In the genomic region with DNA sequence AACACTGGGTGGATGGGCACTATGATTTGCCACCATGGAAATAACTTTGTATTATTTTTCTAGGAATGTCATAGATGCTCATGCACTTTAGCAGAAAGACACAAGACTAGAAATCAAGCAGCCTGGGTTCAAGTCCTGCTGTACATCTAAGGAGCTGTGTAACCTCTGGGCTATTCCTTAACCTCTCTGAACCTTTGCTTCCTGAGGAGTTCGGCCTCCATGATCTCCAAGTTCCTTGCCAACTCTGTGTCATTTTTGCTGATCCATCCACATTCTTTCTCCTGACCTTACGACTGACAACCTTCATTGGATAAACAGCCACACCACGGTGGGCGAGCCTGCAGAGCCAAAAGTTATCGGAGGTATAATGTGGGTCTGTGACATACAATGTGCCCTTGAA, we compare ENCODE assay signal across 25 cellular contexts.
"Had no signal": no experiment of that assay in that cellular context is flagged by ENCODE, and none has a peak within 500 bp of the region (broad histone marks: within the 10 kb centered on the region; RNA-seq: fewer than 3 reads in every experiment).

No MANE protein-coding gene starts in this region.

- H3K9me3 ChIP-seq: ascending aorta, gastrocnemius medialis, thoracic aorta had no signal

- DNase-seq: activated CD4-positive, alpha-beta T cell treated with anti-CD3 and anti-CD28 coated beads for 36 hours; activated CD4-positive, alpha-beta T cell treated with anti-CD3 and anti-CD28 coated beads, Interleukin-2, amount 50 U/mL, for 4 hours; activated CD4-positive, CD25-positive, alpha-beta regulatory T cell; activated CD8-positive, alpha-beta memory T cell treated with anti-CD3 and anti-CD28 coated beads, Interleukin-2, amount 50 U/mL, for 4 hours; activated effector memory CD4-positive, alpha-beta T cell treated with anti-CD3 and anti-CD28 coated beads, Interleukin-2, amount 50 U/mL, for 16 hours; activated naive CD4-positive, alpha-beta T cell treated with anti-CD3 and anti-CD28 coated beads for 36 hours; activated naive CD8-positive, alpha-beta T cell treated with anti-CD3 and anti-CD28 coated beads, Interleukin-2, amount 10 ng/mL, durations not matched to agents 7 days and 5 days; activated T-cell treated with anti-CD3 and anti-CD28 coated beads, Interleukin-2, amount 50 U/mL, for 1 hour; effector memory CD8-positive, alpha-beta T cell; erythroblast; gastrocnemius medialis; glutamatergic neuron; hippocampal formation; left cardiac atrium; posterior cingulate gyrus; stimulated activated CD4-positive, alpha-beta T cell treated with anti-CD3 and anti-CD28 coated beads, Interleukin-2, amount 100 ng/mL, for 48 hours; T-helper 2 cell; trophoblast cell had no signal

- H3K27me3 ChIP-seq: ascending aorta, gastrocnemius medialis had no signal

- H3K27ac Mint-ChIP-seq: activated CD4-positive, alpha-beta T cell treated with anti-CD3 and anti-CD28 coated beads for 36 hours; activated naive CD4-positive, alpha-beta T cell treated with anti-CD3 and anti-CD28 coated beads for 36 hours; activated naive CD8-positive, alpha-beta T cell treated with anti-CD3 and anti-CD28 coated beads, Interleukin-2, amount 10 ng/mL, durations not matched to agents 7 days and 5 days; activated T-helper 1 cell treated with anti-CD3 and anti-CD28 coated beads, Interleukin-12 subunit alpha, Interleukin-12 subunit beta, Interleukin-2, Interleukin-4 antibody, amounts not matched to agents 30 ng/mL and 10 ng/mL and 1 ng/mL, durations not matched to agents 14 hours and 24 hours and 36 hours; brain; effector memory CD8-positive, alpha-beta T cell; stimulated activated naive CD8-positive, alpha-beta T cell treated with anti-CD3 and anti-CD28 coated beads, Interleukin-15, Interleukin-2, amounts not matched to agents 100 ng/mL and 50 ng/mL, for 24 hours had no signal

- H3K4me3 ChIP-seq: ascending aorta, coronary artery, gastrocnemius medialis, thoracic aorta had no signal

- H3K4me3 Mint-ChIP-seq: activated CD4-positive, alpha-beta T cell treated with anti-CD3 and anti-CD28 coated beads for 36 hours; activated naive CD4-positive, alpha-beta T cell treated with anti-CD3 and anti-CD28 coated beads for 36 hours; activated naive CD8-positive, alpha-beta T cell treated with anti-CD3 and anti-CD28 coated beads, Interleukin-2, amount 10 ng/mL, durations not matched to agents 7 days and 5 days; activated T-helper 1 cell treated with anti-CD3 and anti-CD28 coated beads, Interleukin-12 subunit alpha, Interleukin-12 subunit beta, Interleukin-2, Interleukin-4 antibody, amounts not matched to agents 30 ng/mL and 10 ng/mL and 1 ng/mL, durations not matched to agents 14 hours and 24 hours and 36 hours; brain; effector memory CD8-positive, alpha-beta T cell; natural killer cell treated with Interleukin-12 subunit alpha and Interleukin-12 subunit beta and Interleukin-15 and Interleukin-18, amount 100 ng/mL, for 72 hours; stimulated activated naive CD8-positive, alpha-beta T cell treated with anti-CD3 and anti-CD28 coated beads, Interleukin-15, Interleukin-2, amounts not matched to agents 100 ng/mL and 50 ng/mL, for 24 hours had no signal

- H3K4me1 ChIP-seq: ascending aorta had no signal

- H3K4me1 Mint-ChIP-seq: brain had no signal

- ATAC-seq: activated CD4-positive, alpha-beta T cell treated with anti-CD3 and anti-CD28 coated beads for 36 hours; effector memory CD8-positive, alpha-beta T cell; gastrocnemius medialis; natural killer cell treated with Interleukin-12 subunit alpha and Interleukin-12 subunit beta and Interleukin-15 and Interleukin-18, amount 100 ng/mL, for 72 hours had no signal

- H3K27me3 Mint-ChIP-seq: activated CD4-positive, alpha-beta T cell treated with anti-CD3 and anti-CD28 coated beads for 36 hours; effector memory CD8-positive, alpha-beta T cell; natural killer cell treated with Interleukin-12 subunit alpha and Interleukin-12 subunit beta and Interleukin-15 and Interleukin-18, amount 100 ng/mL, for 72 hours; stimulated activated naive CD8-positive, alpha-beta T cell treated with anti-CD3 and anti-CD28 coated beads, Interleukin-15, Interleukin-2, amounts not matched to agents 100 ng/mL and 50 ng/mL, for 24 hours had no signal

- H3K36me3 ChIP-seq: ascending aorta, gastrocnemius medialis, thoracic aorta had no signal

- H3K9me3 Mint-ChIP-seq: activated naive CD4-positive, alpha-beta T cell treated with anti-CD3 and anti-CD28 coated beads for 36 hours; effector memory CD8-positive, alpha-beta T cell had no signal

- H3K27ac ChIP-seq: ascending aorta, coronary artery, thoracic aorta had no signal

- H3K36me3 Mint-ChIP-seq: brain; natural killer cell treated with Interleukin-12 subunit alpha and Interleukin-12 subunit beta and Interleukin-15 and Interleukin-18, amount 100 ng/mL, for 72 hours had no signal
